9 cellular contexts compared by ENCODE assay signal in the genomic region with DNA sequence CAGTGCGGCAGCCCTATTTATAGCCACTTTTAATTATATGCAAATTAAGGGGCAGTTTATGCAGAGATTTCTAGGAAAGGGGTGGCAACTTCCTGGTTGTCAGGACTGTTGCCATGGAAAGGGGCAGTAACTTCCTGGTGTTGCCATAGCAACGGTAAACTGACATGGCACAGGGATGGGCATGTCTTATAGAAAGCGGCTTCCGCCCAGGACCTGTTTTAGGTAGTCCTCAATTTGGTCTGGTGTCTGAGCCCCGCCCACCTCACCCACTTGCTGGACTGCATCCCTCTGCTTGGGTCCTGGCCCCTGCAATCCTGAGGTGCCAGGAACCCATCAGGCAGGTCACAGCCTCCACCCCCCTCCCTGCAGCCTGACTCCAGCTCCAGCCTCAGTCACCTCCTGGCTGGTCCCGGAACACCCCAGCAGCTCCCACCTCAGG.
DNase-seq lines count a peak whose midpoint lies in the region; ATAC-seq and TF ChIP-seq lines count a peak whose summit lies in the region.
"Had no signal": no experiment of that assay in that cellular context is flagged by ENCODE, and none has a peak within 500 bp of the region (broad histone marks: within the 10 kb centered on the region; RNA-seq: fewer than 3 reads in every experiment).

No MANE protein-coding gene starts in this region.

- H3K9me3 Mint-ChIP-seq in activated T-cell treated with anti-CD3 and anti-CD28 coated beads, Interleukin-2, amount 50 U/mL, for 4 hours = no peaks in the 10 kb centered on the region

- H3K4me1 Mint-ChIP-seq in activated T-cell treated with anti-CD3 and anti-CD28 coated beads, Interleukin-2, amount 50 U/mL, for 4 hours (ENCODE audit: low read depth) = no peaks in the 10 kb centered on the region

- POLR2A ChIA-PET in HEK293T (lab: Yijun Ruan, JAX) (no interaction called here), GM10248 (lab: Yijun Ruan, JAX) (no interaction called here)

- no peaks in the 10 kb centered on the region for H3K79me2 ChIP-seq in hepatocyte

- H4K20me1 ChIP-seq in hepatocyte (ENCODE audit: insufficient read depth, poor library complexity, severe bottlenecking) = no peaks in the 10 kb centered on the region

- H3K36me3 ChIP-seq in hepatocyte (replicated peaks; ENCODE audit: insufficient read depth, low read depth) (no peaks in the 10 kb centered on the region), esophagus squamous epithelium (no peaks in the 10 kb centered on the region)

- 87% methylated on average over 6 of the region's 6 CpGs for WGBS in hepatocyte (ENCODE audit: low lambda C conversion rate, missing lambda C conversion rate)
- WGBS in esophagus squamous epithelium, 2 donors = 61 to 67% methylated on average over 3 to 5 of the region's 6 CpGs

- H3K27me3 ChIP-seq in hepatocyte = no peaks in the 10 kb centered on the region
- peaks cover 0 to 14% (median 0%) of the 10 kb centered on the region in 4 donors for H3K27me3 ChIP-seq in esophagus squamous epithelium

- peak; percentile 48 for DNase-seq in COLO829 (ENCODE audit: low spot score)
- no peak for DNase-seq in HEK293T (ENCODE audit: extremely low spot score)
- DNase-seq in NCI-H69 (lab: John Stamatoyannopoulos, UW) = peak; percentile 94
- peak; percentile 34 for DNase-seq in hepatocyte (ENCODE audit: low spot score)
- DNase-seq in activated T-cell treated with anti-CD3 and anti-CD28 coated beads, Interleukin-2, amount 50 U/mL, for 4 hours = no peak
- DNase-seq in GM10248 (ENCODE audit: extremely low spot score) = no peak
- DNase-seq in esophagus squamous epithelium (lab: John Stamatoyannopoulos, UW) = no peak
- DNase-seq: stimulated activated naive CD8-positive, alpha-beta T cell treated with anti-CD3 and anti-CD28 coated beads, Interleukin-15, Interleukin-2, amounts not matched to agents 100 U/mL and 50 U/mL, for 24 hours had no signal

- CTCF ChIA-PET in HEK293T (lab: Yijun Ruan, JAX) = interaction anchor here (1.0 to 2.2 kb wide), 2 partner anchors 8 to 82 kb away, joined by 5 to 6 read pairs; no protein-coding TSS in a partner anchor
- CTCF ChIA-PET in GM10248 (lab: Yijun Ruan, JAX) = interaction anchor here (0.9 to 1.1 kb wide), 2 partner anchors 8 to 74 kb away, joined by 3 read pairs; no protein-coding TSS in a partner anchor

- no peak overlapping the region for H3K4me2 ChIP-seq in hepatocyte

- TF ChIP-seq POLR2A in esophagus squamous epithelium (IDR thresholded peaks at IDR 0.05) = no peak

- H3K4me3 ChIP-seq in hepatocyte = no peak overlapping the region
- no peak overlapping the region for H3K4me3 ChIP-seq in esophagus squamous epithelium

- ATAC-seq in GM21526 (IDR thresholded peaks at IDR 0.05; ENCODE audit: low FRiP score, unreplicated experiment) = no peak
- no peak for ATAC-seq in activated T-cell treated with anti-CD3 and anti-CD28 coated beads, Interleukin-2, amount 50 U/mL, for 4 hours
- ATAC-seq: stimulated activated naive CD8-positive, alpha-beta T cell treated with anti-CD3 and anti-CD28 coated beads, Interleukin-15, Interleukin-2, amounts not matched to agents 100 U/mL and 50 U/mL, for 24 hours had no signal

- H2AFZ ChIP-seq in hepatocyte = no peak overlapping the region

- intact Hi-C loops in esophagus squamous epithelium (cut with DNase I) = no loop called here

- H3K36me3 Mint-ChIP-seq in activated T-cell treated with anti-CD3 and anti-CD28 coated beads, Interleukin-2, amount 50 U/mL, for 4 hours (ENCODE audit: insufficient read depth) = no peaks in the 10 kb centered on the region

- H3K4me3 Mint-ChIP-seq in activated T-cell treated with anti-CD3 and anti-CD28 coated beads, Interleukin-2, amount 50 U/mL, for 4 hours = no peak overlapping the region

- H3K4me1 ChIP-seq in hepatocyte (ENCODE audit: insufficient read depth) (no peaks in the 10 kb centered on the region), esophagus squamous epithelium (no peaks in the 10 kb centered on the region)

- H3K27ac ChIP-seq in hepatocyte = no peak overlapping the region
- H3K27ac ChIP-seq in esophagus squamous epithelium = no peak overlapping the region

- no peaks in the 10 kb centered on the region for H3K9me2 ChIP-seq in hepatocyte (replicated peaks; ENCODE audit: insufficient read depth)

- H3K9me3 ChIP-seq in hepatocyte (ENCODE audit: low read depth) (no peaks in the 10 kb centered on the region), esophagus squamous epithelium (no peaks in the 10 kb centered on the region)

- TF ChIP-seq CTCF in hepatocyte (IDR thresholded peaks at IDR 0.05; ENCODE audit: poor library complexity) (no peak), GM10248 (IDR thresholded peaks at IDR 0.05; ENCODE audit: control extremely low read depth, extremely low read depth, low read depth, missing control alignments) (no peak), esophagus squamous epithelium (IDR thresholded peaks at IDR 0.05) (no peak)

- peaks cover 10% of the 10 kb centered on the region for H3K27me3 Mint-ChIP-seq in activated T-cell treated with anti-CD3 and anti-CD28 coated beads, Interleukin-2, amount 50 U/mL, for 4 hours (ENCODE audit: low read depth)

TF ChIP-seq in HEK293T, 16 proteins besides CTCF, POLR2A, EP300 and RAD21:
- TF ChIP-seq, protein P1, sequence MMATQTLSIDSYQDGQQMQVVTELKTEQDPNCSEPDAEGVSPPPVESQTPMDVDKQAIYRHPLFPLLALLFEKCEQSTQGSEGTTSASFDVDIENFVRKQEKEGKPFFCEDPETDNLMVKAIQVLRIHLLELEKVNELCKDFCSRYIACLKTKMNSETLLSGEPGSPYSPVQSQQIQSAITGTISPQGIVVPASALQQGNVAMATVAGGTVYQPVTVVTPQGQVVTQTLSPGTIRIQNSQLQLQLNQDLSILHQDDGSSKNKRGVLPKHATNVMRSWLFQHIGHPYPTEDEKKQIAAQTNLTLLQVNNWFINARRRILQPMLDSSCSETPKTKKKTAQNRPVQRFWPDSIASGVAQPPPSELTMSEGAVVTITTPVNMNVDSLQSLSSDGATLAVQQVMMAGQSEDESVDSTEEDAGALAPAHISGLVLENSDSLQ (IDR thresholded peaks at IDR 0.05) = peak; percentile 48; the same call in 1 of the 2 replicates
- TF ChIP-seq LEF1 (IDR thresholded peaks at IDR 0.05; ENCODE audit: borderline replicate concordance) = no peak

Comparison
In these comparisons a context has a peak if more than half of its experiments do, and no peak if none do; other contexts are left out.
1. DNase-seq: peak in COLO829 (single experiment), NCI-H69 (single experiment) and hepatocyte (single experiment); none in HEK293T (single experiment), activated T-cell treated with anti-CD3 and anti-CD28 coated beads, Interleukin-2, amount 50 U/mL, for 4 hours (single experiment), GM10248 (single experiment) and esophagus squamous epithelium (single experiment).